ENCODE assay signal across 13 cellular contexts in genomic region chr13:40251343-40252032, GRCh38.
A peak's percentile ranks its signal among the peaks of the same experiment; 100 is the strongest.
DNase-seq lines count a peak whose midpoint lies in the region; ATAC-seq and TF ChIP-seq lines count a peak whose summit lies in the region.
"Had no signal": no experiment of that assay in that cellular context is flagged by ENCODE, and none has a peak within 500 bp of the region (broad histone marks: within the 10 kb centered on the region; RNA-seq: fewer than 3 reads in every experiment).

No MANE protein-coding gene starts in this region.

- H2AFZ ChIP-seq in OCI-LY1 (ENCODE audit: low read length) (no peak overlapping the region), mesenchymal stem cell (ENCODE audit: low read depth, low read length) (no peak overlapping the region)

- H2BK5ac ChIP-seq in mesenchymal stem cell (ENCODE audit: low read depth, low read length, poor library complexity, severe bottlenecking) = no peak overlapping the region

- no peaks in the 10 kb centered on the region for H4K20me1 ChIP-seq in OCI-LY1 (ENCODE audit: insufficient read depth, low read length)

- DNase-seq in GM13977 (ENCODE audit: low spot score) (peak; percentile 20), chondrocyte (ENCODE audit: low spot score) (no peak), mesenchymal stem cell (peak; percentile 42), left colon (no peak), WTC11 (ENCODE audit: low spot score) (no peak), SW480 (ENCODE audit: low spot score) (no peak)
- DNase-seq: activated gamma-delta T cell; CD4-positive, alpha-beta memory T cell; stimulated activated CD4-positive, alpha-beta T cell treated with anti-CD3 and anti-CD28 coated beads, Interleukin-2, amount 100 ng/mL, for 24 hours; testis had no signal

- TF ChIP-seq CTCF in GM13977 (IDR thresholded peaks at IDR 0.05; ENCODE audit: extremely low read depth, insufficient read depth, missing control alignments) = no peak
- peak; percentile 34; the same call in 1 of the 2 replicates for TF ChIP-seq CTCF in OCI-LY1 (IDR thresholded peaks at IDR 0.05; ENCODE audit: low read length)
- TF ChIP-seq CTCF in chondrocyte (IDR thresholded peaks at IDR 0.05) = peak; percentile 14
- no peak for TF ChIP-seq CTCF in WTC11 (IDR thresholded peaks at IDR 0.05)

- in situ Hi-C loops in GM13977 (cut with MboI; ENCODE audit: low pct_unique_long_range_greater_than_20kb, low sequenced_read_pairs, unreplicated experiment) = no loop called here

- 86% methylated on average over 1 of the region's 1 CpG for WGBS in mesenchymal stem cell

- H3K4me1 Mint-ChIP-seq in chondrocyte (ENCODE audit: low read depth) (peaks cover 5% of the 10 kb centered on the region), WTC11 (peaks cover 8% of the 10 kb centered on the region; the same call in 1 of the 2 replicates)

- no peak overlapping the region for H2BK12ac ChIP-seq in mesenchymal stem cell (ENCODE audit: low read length in 2 of 2)

- H3K36me3 Mint-ChIP-seq in chondrocyte (ENCODE audit: low read depth) = no peaks in the 10 kb centered on the region
- no peaks in the 10 kb centered on the region for H3K36me3 Mint-ChIP-seq in WTC11

- no peak overlapping the region for H2BK15ac ChIP-seq in mesenchymal stem cell (ENCODE audit: low read depth, poor library complexity, severe bottlenecking)

- no peak overlapping the region for H3K14ac ChIP-seq in mesenchymal stem cell (ENCODE audit: low read length in 2 of 2)

- H3K36me3 ChIP-seq in OCI-LY1 (ENCODE audit: insufficient read depth, low read length) (no peaks in the 10 kb centered on the region), mesenchymal stem cell (ENCODE audit: control insufficient read depth in 1 of 2, insufficient read depth in 2 of 2, low read depth in 1 of 2, low read length in 2 of 2) (no peaks in the 10 kb centered on the region)

- CTCF ChIA-PET in WTC11 (lab: Charles Lee) = no interaction called here

- no peak overlapping the region for H2AK5ac ChIP-seq in mesenchymal stem cell (ENCODE audit: low read length, severe bottlenecking)

- no peaks in the 10 kb centered on the region for H3K79me1 ChIP-seq in mesenchymal stem cell (replicated peaks; ENCODE audit: low read length, poor library complexity, severe bottlenecking)

- no peak overlapping the region for H3K4ac ChIP-seq in mesenchymal stem cell (ENCODE audit: low read depth in 1 of 2, low read length in 2 of 2)

- H3K18ac ChIP-seq in mesenchymal stem cell (ENCODE audit: low read depth in 1 of 2, low read length in 2 of 2) = peak overlapping the region in 1 of 2 experiments; percentile 34

- ATAC-seq in left colon (no peak), WTC11 (no peak), HG02610 (IDR thresholded peaks at IDR 0.05; ENCODE audit: unreplicated experiment) (no peak)

- POLR2A ChIA-PET in WTC11 (lab: Charles Lee) = interaction anchor here (0.6 to 0.7 kb wide), 2 partner anchors 18 to 145 kb away, joined by 3 to 5 read pairs; no protein-coding TSS in a partner anchor

- no peak overlapping the region for H3K27ac Mint-ChIP-seq in chondrocyte (ENCODE audit: unreplicated experiment)
- no peak overlapping the region for H3K27ac Mint-ChIP-seq in WTC11

- H3K27me3 Mint-ChIP-seq in chondrocyte (ENCODE audit: low read depth) (no peaks in the 10 kb centered on the region), WTC11 (ENCODE audit: low read depth) (no peaks in the 10 kb centered on the region; the same call in 1 of the 2 replicates)
- H3K27me3 Mint-ChIP-seq: CD4-positive, alpha-beta memory T cell had no signal

- H3K4me3 Mint-ChIP-seq in chondrocyte (ENCODE audit: unreplicated experiment) = no peak overlapping the region
- no peak overlapping the region for H3K4me3 Mint-ChIP-seq in WTC11
- H3K4me3 Mint-ChIP-seq: CD4-positive, alpha-beta memory T cell had no signal

- H3K27me3 ChIP-seq in OCI-LY1 (ENCODE audit: insufficient read depth, low read length) = no peaks in the 10 kb centered on the region
- peaks cover 0 to 5% of the 10 kb centered on the region in 2 experiments for H3K27me3 ChIP-seq in mesenchymal stem cell (ENCODE audit: control insufficient read depth in 1 of 2, insufficient read depth in 1 of 2, low read length in 2 of 2)
- H3K27me3 ChIP-seq: testis had no signal

- H3K9me2 ChIP-seq in OCI-LY1 (ENCODE audit: low read depth, low read length) = no peaks in the 10 kb centered on the region

- H3K9me3 ChIP-seq in OCI-LY1 (ENCODE audit: low read length) (peaks cover 5% of the 10 kb centered on the region; the same call in 1 of the 2 replicates), mesenchymal stem cell (ENCODE audit: control insufficient read depth, low read length) (no peaks in the 10 kb centered on the region)
- H3K9me3 ChIP-seq: testis had no signal

- no peaks in the 10 kb centered on the region for H3K79me2 ChIP-seq in OCI-LY1 (ENCODE audit: insufficient read depth, low read length)

- no peak overlapping the region for H3K4me2 ChIP-seq in OCI-LY1 (ENCODE audit: low read length)
- H3K4me2 ChIP-seq in mesenchymal stem cell (ENCODE audit: low read length, poor library complexity, severe bottlenecking) = no peak overlapping the region
- H3K4me2 ChIP-seq: KMS-11 had no signal

- H4K8ac ChIP-seq in mesenchymal stem cell (ENCODE audit: low read length) = no peak overlapping the region

- H3K27ac ChIP-seq in OCI-LY1 (ENCODE audit: low read depth, low read length, poor library complexity, severe bottlenecking) = peak overlapping the region; percentile 21
- H3K27ac ChIP-seq in mesenchymal stem cell (ENCODE audit: low read length, poor library complexity, severe bottlenecking) = peak overlapping the region; percentile 2
- H3K27ac ChIP-seq: KMS-11 had no signal

- H3K23ac ChIP-seq in mesenchymal stem cell (ENCODE audit: low read length in 2 of 2) = no peak overlapping the region

- H3K4me1 ChIP-seq in OCI-LY1 (ENCODE audit: insufficient read depth, low read length, severe bottlenecking) = peaks cover 21% of the 10 kb centered on the region
- H3K4me1 ChIP-seq in mesenchymal stem cell (ENCODE audit: control insufficient read depth, insufficient read depth, low read depth, low read length) = peaks cover 9% of the 10 kb centered on the region
- H3K4me1 ChIP-seq: testis had no signal

- H3K9ac ChIP-seq in OCI-LY1 (ENCODE audit: low read length) = no peak overlapping the region; the same call in 1 of the 2 replicates
- peak overlapping the region; percentile 50 for H3K9ac ChIP-seq in mesenchymal stem cell (ENCODE audit: low read length)
- H3K9ac ChIP-seq: KMS-11 had no signal

- no peak overlapping the region for H2BK120ac ChIP-seq in mesenchymal stem cell (ENCODE audit: low read depth, low read length)

- H3K9me3 Mint-ChIP-seq in chondrocyte (ENCODE audit: low read depth) (no peaks in the 10 kb centered on the region), WTC11 (peaks cover 17% of the 10 kb centered on the region)

- H3K4me3 ChIP-seq in OCI-LY1 (ENCODE audit: low read depth, low read length, poor library complexity, severe bottlenecking) = no peak overlapping the region
- H3K4me3 ChIP-seq in mesenchymal stem cell (ENCODE audit: insufficient read depth in 1 of 2, low read depth in 1 of 2, low read length in 2 of 2) = no peak overlapping the region
- H3K4me3 ChIP-seq: testis had no signal

- H3F3A ChIP-seq in OCI-LY1 (ENCODE audit: insufficient read depth, low read length) = no peaks in the 10 kb centered on the region

- H4K91ac ChIP-seq in mesenchymal stem cell (ENCODE audit: low read length) = no peak overlapping the region

- intact Hi-C loops in left colon (cut with DNase I, micrococcal nuclease) = no loop called here

TF ChIP-seq in WTC11, 78 proteins besides CTCF, POLR2A, EP300 and RAD21:
- TF ChIP-seq E2F4 (CRISPR knock-in tag; IDR thresholded peaks at IDR 0.05; ENCODE audit: borderline replicate concordance, low read depth) = no peak
- TF ChIP-seq USF1 (CRISPR knock-in tag; IDR thresholded peaks at IDR 0.05) = no peak
- no peak for TF ChIP-seq PRDM15 (CRISPR knock-in tag; IDR thresholded peaks at IDR 0.05)

Comparison
In these comparisons a context has a peak if more than half of its experiments do, and no peak if none do; other contexts are left out.
1. DNase-seq: peak in GM13977 (single experiment) and mesenchymal stem cell (single experiment); none in chondrocyte (single experiment), left colon (0 of 2), WTC11 (single experiment) and SW480 (single experiment).
2. CTCF ChIP-seq: peak in OCI-LY1 (single experiment) and chondrocyte (single experiment); none in GM13977 (single experiment) and WTC11 (single experiment).